Comparison of ENCODE assay signal across 18 cellular contexts in genomic region chr1:14511856-14512585, GRCh38.
"Had no signal": no experiment of that assay in that cellular context is flagged by ENCODE, and none has a peak within 500 bp of the region (broad histone marks: within the 10 kb centered on the region; RNA-seq: fewer than 3 reads in every experiment).

No MANE protein-coding gene starts in this region.

- H3K4me3 Mint-ChIP-seq: dendritic cell treated with granulocyte-macrophage colony-stimulating factor and Interleukin-4, amounts not matched to agents 40 ng/mL and 50 ng/mL, for 4 days; natural killer cell; stimulated activated memory B cell treated with anti-CD40 and anti-IgM and Interleukin-4, amounts not matched to agents 10 μg/mL and 1 μg/mL and 100 μg/mL, for 72 hours; stimulated activated naive CD8-positive, alpha-beta T cell treated with anti-CD3 and anti-CD28 coated beads, Interleukin-15, Interleukin-2, amounts not matched to agents 100 ng/mL and 50 ng/mL, for 24 hours had no signal

- H3K27me3 ChIP-seq: foreskin keratinocyte, tibial artery, upper lobe of left lung, uterus had no signal

- H3K9me3 Mint-ChIP-seq: dendritic cell treated with granulocyte-macrophage colony-stimulating factor and Interleukin-4, amounts not matched to agents 40 ng/mL and 50 ng/mL, for 4 days; natural killer cell; stimulated activated memory B cell treated with anti-CD40 and anti-IgM and Interleukin-4, amounts not matched to agents 10 μg/mL and 1 μg/mL and 100 μg/mL, for 72 hours; stimulated activated naive CD8-positive, alpha-beta T cell treated with anti-CD3 and anti-CD28 coated beads, Interleukin-15, Interleukin-2, amounts not matched to agents 100 ng/mL and 50 ng/mL, for 24 hours had no signal

- H3K27ac ChIP-seq: foreskin keratinocyte, parathyroid adenoma, prostate gland, spleen, tibial artery, upper lobe of left lung, uterus had no signal

- H3K9ac ChIP-seq: parathyroid adenoma had no signal

- H3K27me3 Mint-ChIP-seq: stimulated activated memory B cell treated with anti-CD40 and anti-IgM and Interleukin-4, amounts not matched to agents 10 μg/mL and 1 μg/mL and 100 μg/mL, for 72 hours had no signal

- H3K27ac Mint-ChIP-seq: dendritic cell treated with granulocyte-macrophage colony-stimulating factor and Interleukin-4, amounts not matched to agents 40 ng/mL and 50 ng/mL, for 4 days; natural killer cell; stimulated activated memory B cell treated with anti-CD40 and anti-IgM and Interleukin-4, amounts not matched to agents 10 μg/mL and 1 μg/mL and 100 μg/mL, for 72 hours; stimulated activated naive CD8-positive, alpha-beta T cell treated with anti-CD3 and anti-CD28 coated beads, Interleukin-15, Interleukin-2, amounts not matched to agents 100 ng/mL and 50 ng/mL, for 24 hours had no signal

- H3K4me1 Mint-ChIP-seq: natural killer cell; stimulated activated memory B cell treated with anti-CD40 and anti-IgM and Interleukin-4, amounts not matched to agents 10 μg/mL and 1 μg/mL and 100 μg/mL, for 72 hours had no signal

- ATAC-seq: foreskin keratinocyte; left lobe of liver; mucosa of descending colon; natural killer cell; stimulated activated memory B cell treated with anti-CD40 and anti-IgM and Interleukin-4, amounts not matched to agents 10 μg/mL and 1 μg/mL and 100 μg/mL, for 72 hours had no signal

- H3K36me3 ChIP-seq: prostate gland, spleen, tibial artery, upper lobe of left lung, uterus had no signal

- DNase-seq: foreskin keratinocyte; kidney glomerular epithelial cell; mammary epithelial cell; mucosa of descending colon; natural killer cell; spleen; stimulated activated CD4-positive, alpha-beta T cell treated with anti-CD3 and anti-CD28 coated beads, Interleukin-15, amount 100 ng/mL, for 24 hours; stimulated activated CD4-positive, alpha-beta T cell treated with anti-CD3 and anti-CD28 coated beads, Interleukin-1b, Interleukin-23, amount 100 ng/mL, for 48 hours; stimulated activated CD4-positive, alpha-beta T cell treated with anti-CD3 and anti-CD28 coated beads, Interleukin-4, amount 100 ng/mL, for 24 hours; tibial artery; upper lobe of left lung; uterus had no signal

- H3K4me3 ChIP-seq: mucosa of descending colon, prostate gland, spleen, tibial artery, upper lobe of left lung, uterus had no signal

- H3K36me3 Mint-ChIP-seq: natural killer cell; stimulated activated memory B cell treated with anti-CD40 and anti-IgM and Interleukin-4, amounts not matched to agents 10 μg/mL and 1 μg/mL and 100 μg/mL, for 72 hours had no signal

- H3K9me3 ChIP-seq: mucosa of descending colon, prostate gland, spleen, tibial artery, upper lobe of left lung, uterus had no signal

- H3K4me1 ChIP-seq: parathyroid adenoma, prostate gland, spleen, tibial artery, upper lobe of left lung, uterus had no signal
